10 cellular contexts compared by ENCODE assay signal in genomic region chr9:95157491-95158151, GRCh38.
A peak's percentile ranks its signal among the peaks of the same experiment; 100 is the strongest.
DNase-seq lines count a peak whose midpoint lies in the region; ATAC-seq, FAIRE-seq and TF ChIP-seq lines count a peak whose summit lies in the region.
"Had no signal": no experiment of that assay in that cellular context is flagged by ENCODE, and none has a peak within 500 bp of the region (broad histone marks: within the 10 kb centered on the region; RNA-seq: fewer than 3 reads in every experiment).

No MANE protein-coding gene starts in this region.

- intact Hi-C loops in CD4-positive, alpha-beta T cell (cut with DNase I, micrococcal nuclease): no loop called here

- H3K4me3 Mint-ChIP-seq in stimulated activated effector memory CD8-positive, alpha-beta T cell treated with anti-CD3 and anti-CD28 coated beads, Interleukin-12 subunit alpha, Interleukin-12 subunit beta, amount 100 ng/mL, for 72 hours: no peak overlapping the region
- H3K4me3 Mint-ChIP-seq in CD4-positive, alpha-beta T cell: no peak overlapping the region
- H3K4me3 Mint-ChIP-seq: dendritic cell treated with granulocyte-macrophage colony-stimulating factor and Interleukin-4, amounts not matched to agents 40 ng/mL and 50 ng/mL, for 4 days had no signal

- H3K9me3 Mint-ChIP-seq in stimulated activated effector memory CD8-positive, alpha-beta T cell treated with anti-CD3 and anti-CD28 coated beads, Interleukin-12 subunit alpha, Interleukin-12 subunit beta, amount 100 ng/mL, for 72 hours: no peaks in the 10 kb centered on the region
- H3K9me3 Mint-ChIP-seq in CD4-positive, alpha-beta T cell: peaks cover 3% of the 10 kb centered on the region
- H3K9me3 Mint-ChIP-seq: dendritic cell treated with granulocyte-macrophage colony-stimulating factor and Interleukin-4, amounts not matched to agents 40 ng/mL and 50 ng/mL, for 4 days had no signal

- peak; percentile 71 for DNase-seq in EL
- no peak for DNase-seq in H54 (ENCODE audit: insufficient read length, low spot score)
- DNase-seq in NCI-H2196 (lab: John Stamatoyannopoulos, UW; ENCODE audit: unreplicated experiment): peak; percentile 77
- DNase-seq in fibroblast of gingiva (ENCODE audit: low read depth): peak; percentile 92
- peak; percentile 70 for DNase-seq in stromal cell of bone marrow (ENCODE audit: low read depth)
- DNase-seq in stimulated activated effector memory CD8-positive, alpha-beta T cell treated with anti-CD3 and anti-CD28 coated beads, Interleukin-12 subunit alpha, Interleukin-12 subunit beta, amount 100 ng/mL, for 72 hours (ENCODE audit: low spot score in 2 of 2): no peak
- no peak for DNase-seq in CD4-positive, alpha-beta T cell

- peaks cover 9% of the 10 kb centered on the region for H3K4me1 Mint-ChIP-seq in stimulated activated effector memory CD8-positive, alpha-beta T cell treated with anti-CD3 and anti-CD28 coated beads, Interleukin-12 subunit alpha, Interleukin-12 subunit beta, amount 100 ng/mL, for 72 hours
- peaks cover 5% of the 10 kb centered on the region for H3K4me1 Mint-ChIP-seq in CD4-positive, alpha-beta T cell (ENCODE audit: low read depth)

- no peaks in the 10 kb centered on the region for H3K27me3 ChIP-seq in CD4-positive, alpha-beta T cell (ENCODE audit: control insufficient read depth, insufficient read depth, low read length)
- H3K27me3 ChIP-seq: tibial artery had no signal

- TF ChIP-seq POLR2A in H54 (IDR thresholded peaks at IDR 0.05; ENCODE audit: low read depth, low read length): no peak

- TF ChIP-seq CTCF in CD4-positive, alpha-beta T cell (IDR thresholded peaks at IDR 0.05): no peak

- FAIRE-seq in H54 (lab: Jason Lieb, UNC): peak; percentile 83

- no peak overlapping the region for H3K27ac ChIP-seq in CD4-positive, alpha-beta T cell (ENCODE audit: low read depth, low read length)
- H3K27ac ChIP-seq: tibial artery had no signal

- POLR2A ChIA-PET in CD4-positive, alpha-beta T cell (lab: Charles Lee): no interaction called here

- no peaks in the 10 kb centered on the region for H3K9me3 ChIP-seq in CD4-positive, alpha-beta T cell (ENCODE audit: control insufficient read depth, low read length)
- H3K9me3 ChIP-seq: tibial artery had no signal

- H3K27me3 Mint-ChIP-seq in CD4-positive, alpha-beta T cell: no peaks in the 10 kb centered on the region
- H3K27me3 Mint-ChIP-seq: dendritic cell treated with granulocyte-macrophage colony-stimulating factor and Interleukin-4, amounts not matched to agents 40 ng/mL and 50 ng/mL, for 4 days had no signal

- H3K36me3 Mint-ChIP-seq in stimulated activated effector memory CD8-positive, alpha-beta T cell treated with anti-CD3 and anti-CD28 coated beads, Interleukin-12 subunit alpha, Interleukin-12 subunit beta, amount 100 ng/mL, for 72 hours: no peaks in the 10 kb centered on the region
- no peaks in the 10 kb centered on the region for H3K36me3 Mint-ChIP-seq in CD4-positive, alpha-beta T cell (ENCODE audit: low read depth)

- no peak overlapping the region for H3K27ac Mint-ChIP-seq in stimulated activated effector memory CD8-positive, alpha-beta T cell treated with anti-CD3 and anti-CD28 coated beads, Interleukin-12 subunit alpha, Interleukin-12 subunit beta, amount 100 ng/mL, for 72 hours
- H3K27ac Mint-ChIP-seq in CD4-positive, alpha-beta T cell: no peak overlapping the region
- H3K27ac Mint-ChIP-seq: dendritic cell treated with granulocyte-macrophage colony-stimulating factor and Interleukin-4, amounts not matched to agents 40 ng/mL and 50 ng/mL, for 4 days had no signal

- CTCF ChIA-PET in CD4-positive, alpha-beta T cell (lab: Charles Lee): interaction anchor here (1.1 kb wide), 1 partner anchor 10 kb away, joined by 5 read pairs; no protein-coding TSS in a partner anchor

- ATAC-seq in stimulated activated effector memory CD8-positive, alpha-beta T cell treated with anti-CD3 and anti-CD28 coated beads, Interleukin-12 subunit alpha, Interleukin-12 subunit beta, amount 100 ng/mL, for 72 hours: no peak
- no peak for ATAC-seq in HG03045 (IDR thresholded peaks at IDR 0.05; ENCODE audit: unreplicated experiment)
- ATAC-seq in CD4-positive, alpha-beta T cell (ENCODE audit: poor library complexity): no peak

Comparison
In these comparisons a context has a peak if more than half of its experiments do, and no peak if none do; other contexts are left out.
1. DNase-seq: peak in EL (single experiment), NCI-H2196 (single experiment), fibroblast of gingiva (single experiment) and stromal cell of bone marrow (single experiment); none in H54 (single experiment), stimulated activated effector memory CD8-positive, alpha-beta T cell treated with anti-CD3 and anti-CD28 coated beads, Interleukin-12 subunit alpha, Interleukin-12 subunit beta, amount 100 ng/mL, for 72 hours (0 of 2) and CD4-positive, alpha-beta T cell (0 of 10).